Comparison of ENCODE assay signal across 12 cellular contexts in genomic region chr6:10409160-10409765, GRCh38. TPM values are rescaled to one million over a fixed set of nuclear protein-coding genes. Genes with fewer than 3 reads are reported as not detected.
DNase-seq lines count a peak whose midpoint lies in the region; ATAC-seq and TF ChIP-seq lines count a peak whose summit lies in the region.
"Had no signal": no experiment of that assay in that cellular context is flagged by ENCODE, and none has a peak within 500 bp of the region (broad histone marks: within the 10 kb centered on the region; RNA-seq: fewer than 3 reads in every experiment).

No MANE protein-coding gene starts in this region.

- peaks cover 36% of the 10 kb centered on the region for H3K4me1 Mint-ChIP-seq in activated naive CD8-positive, alpha-beta T cell (ENCODE audit: low read depth)
- peaks cover 29% of the 10 kb centered on the region for H3K4me1 Mint-ChIP-seq in activated naive CD8-positive, alpha-beta T cell treated with anti-CD3 and anti-CD28 coated beads for 36 hours
- H3K4me1 Mint-ChIP-seq in type B pancreatic cell (ENCODE audit: unreplicated experiment), result peaks cover 30% of the 10 kb centered on the region

- H3K4me3 Mint-ChIP-seq in activated naive CD8-positive, alpha-beta T cell, result peak overlapping the region; percentile 35
- H3K4me3 Mint-ChIP-seq in activated naive CD8-positive, alpha-beta T cell treated with anti-CD3 and anti-CD28 coated beads for 36 hours, result no peak overlapping the region
- H3K4me3 Mint-ChIP-seq in type B pancreatic cell, result peak overlapping the region; percentile 99

- H3K4me3 ChIP-seq in fibroblast of pulmonary artery (replicated peaks; ENCODE audit: low read depth, low read length), result peak overlapping the region; percentile 72
- H3K4me3 ChIP-seq: GM12878, lower lobe of right lung, uterus had no signal

- POLR2A ChIA-PET in RWPE1 (lab: Yijun Ruan, JAX; ENCODE audit: low non-redundant PET), result no interaction called here

- CTCF ChIA-PET in RWPE1 (lab: Yijun Ruan, JAX), result interaction anchor here (0.6 kb wide), 1 partner anchor 70 kb away, joined by 4 read pairs; no protein-coding TSS in a partner anchor

- H3K27ac Mint-ChIP-seq in activated naive CD8-positive, alpha-beta T cell, result peak overlapping the region; percentile 61
- no peak overlapping the region for H3K27ac Mint-ChIP-seq in activated naive CD8-positive, alpha-beta T cell treated with anti-CD3 and anti-CD28 coated beads for 36 hours
- peak overlapping the region; percentile 99 for H3K27ac Mint-ChIP-seq in type B pancreatic cell

- peaks cover 14% of the 10 kb centered on the region for H3K36me3 Mint-ChIP-seq in activated naive CD8-positive, alpha-beta T cell
- H3K36me3 Mint-ChIP-seq in activated naive CD8-positive, alpha-beta T cell treated with anti-CD3 and anti-CD28 coated beads for 36 hours, result peaks cover 23% of the 10 kb centered on the region
- peaks cover 62% of the 10 kb centered on the region for H3K36me3 Mint-ChIP-seq in type B pancreatic cell

- ATAC-seq in GM19023 (IDR thresholded peaks at IDR 0.05; ENCODE audit: unreplicated experiment), result no peak
- ATAC-seq: GM12878, lower lobe of right lung, right cardiac atrium had no signal

- H3K27ac ChIP-seq in RWPE1, result peak overlapping the region; percentile 99
- H3K27ac ChIP-seq: lower lobe of right lung, uterus had no signal

- DNase-seq in activated naive CD8-positive, alpha-beta T cell treated with anti-CD3 and anti-CD28 coated beads for 36 hours, result no peak
- DNase-seq in RWPE1 (ENCODE audit: low spot score) (no peak), fibroblast of pulmonary artery (ENCODE audit: low read depth) (no peak), type B pancreatic cell (ENCODE audit: extremely low spot score, unreplicated experiment) (no peak), DMS114 treated with DMSO at 0.1 percent for 48 hours (lab: John Stamatoyannopoulos, UW; ENCODE audit: unreplicated experiment) (no peak)
- DNase-seq in activated CD8-positive, alpha-beta memory T cell treated with anti-CD3 and anti-CD28 coated beads for 24 hours, result no peak
- DNase-seq: lower lobe of right lung, uterus had no signal

- peaks cover 43% of the 10 kb centered on the region for H3K27me3 Mint-ChIP-seq in activated naive CD8-positive, alpha-beta T cell
- H3K27me3 Mint-ChIP-seq in activated naive CD8-positive, alpha-beta T cell treated with anti-CD3 and anti-CD28 coated beads for 36 hours, result peaks cover 91% of the 10 kb centered on the region
- H3K27me3 Mint-ChIP-seq in type B pancreatic cell, result peaks cover 83% of the 10 kb centered on the region

- TF ChIP-seq CTCF in RWPE1 (conservative IDR thresholded peaks at IDR 0.05; ENCODE audit: low read depth), result no peak
- no peak for TF ChIP-seq CTCF in fibroblast of pulmonary artery (IDR thresholded peaks at IDR 0.05; ENCODE audit: low read length, missing control alignments)
- no peak for TF ChIP-seq CTCF in type B pancreatic cell (conservative IDR thresholded peaks at IDR 0.05)

- H3K9me3 Mint-ChIP-seq in activated naive CD8-positive, alpha-beta T cell (ENCODE audit: low read depth), result peaks cover 15% of the 10 kb centered on the region
- H3K9me3 Mint-ChIP-seq in activated naive CD8-positive, alpha-beta T cell treated with anti-CD3 and anti-CD28 coated beads for 36 hours, result peaks cover 37% of the 10 kb centered on the region
- H3K9me3 Mint-ChIP-seq in type B pancreatic cell, result no peaks in the 10 kb centered on the region

RNA-seq across cellular contexts. Expression of gene TFAP2A, which starts 5.6 kb away (rescaled TPM):
- total RNA-seq in activated naive CD8-positive, alpha-beta T cell treated with anti-CD3 and anti-CD28 coated beads for 36 hours, result under 1 TPM in 1 of 2 experiments, not detected in 1; 0.10 TPM
- 66.6 and 143 TPM in 2 replicates for total RNA-seq in type B pancreatic cell (ENCODE audit: low replicate concordance)

Comparison
In these comparisons a context has a peak if more than half of its experiments do, and no peak if none do; other contexts are left out.
1. RNA of gene TFAP2A, which starts 5.6 kb away (total RNA-seq): 66.6 to 143 TPM in type B pancreatic cell; 0.10 TPM in activated naive CD8-positive, alpha-beta T cell treated with anti-CD3 and anti-CD28 coated beads for 36 hours; every median in the first group is over 10 times any median in the second.